Comparison of ENCODE assay signal across 9 cellular contexts in genomic region chr3:128950223-128950938, GRCh38. TPM values are rescaled to one million over a fixed set of nuclear protein-coding genes. Genes with fewer than 3 reads are reported as not detected.
DNase-seq lines count a peak whose midpoint lies in the region; ATAC-seq and TF ChIP-seq lines count a peak whose summit lies in the region.
"Had no signal": no experiment of that assay in that cellular context is flagged by ENCODE, and none has a peak within 500 bp of the region (broad histone marks: within the 10 kb centered on the region; RNA-seq: fewer than 3 reads in every experiment).

No MANE protein-coding gene starts in this region.

- no peaks in the 10 kb centered on the region for H3K79me2 ChIP-seq in mammary epithelial cell (ENCODE audit: insufficient read depth, low read length)

- H3K9ac ChIP-seq in mammary epithelial cell (ENCODE audit: insufficient read depth, low read length) = no peak overlapping the region
- no peak overlapping the region for H3K9ac ChIP-seq in endodermal cell (ENCODE audit: extremely low read depth, low read length, poor library complexity, severe bottlenecking)

- H3K4me3 Mint-ChIP-seq in endodermal cell (no peak overlapping the region), osteocyte (ENCODE audit: unreplicated experiment) (no peak overlapping the region)

- H3K4me1 ChIP-seq in mammary epithelial cell (ENCODE audit: insufficient read depth, low read length) = no peaks in the 10 kb centered on the region
- no peaks in the 10 kb centered on the region for H3K4me1 ChIP-seq in breast epithelium
- peaks cover 3% of the 10 kb centered on the region for H3K4me1 ChIP-seq in endodermal cell (ENCODE audit: control insufficient read depth, insufficient read depth, low read length)
- no peaks in the 10 kb centered on the region for H3K4me1 ChIP-seq in gastrocnemius medialis
- H3K4me1 ChIP-seq: pancreas had no signal

- H3K9me3 Mint-ChIP-seq in endodermal cell (peaks cover 17% of the 10 kb centered on the region), osteocyte (ENCODE audit: unreplicated experiment) (no peaks in the 10 kb centered on the region)

- H3K27ac ChIP-seq in mammary epithelial cell (ENCODE audit: insufficient read depth, low read depth, low read length) (no peak overlapping the region), breast epithelium (no peak overlapping the region), endodermal cell (ENCODE audit: low read depth, low read length) (no peak overlapping the region), gastrocnemius medialis (no peak overlapping the region)
- H3K27ac ChIP-seq: pancreas had no signal

- H3K27me3 Mint-ChIP-seq in endodermal cell (ENCODE audit: insufficient read depth) = no peaks in the 10 kb centered on the region
- H3K27me3 Mint-ChIP-seq in osteocyte (ENCODE audit: unreplicated experiment) = peaks cover 44% of the 10 kb centered on the region

- WGBS in mammary epithelial cell (ENCODE audit: low coverage, missing lambda C conversion rate) = 85% methylated on average over 13 of the region's 15 CpGs
- WGBS in endodermal cell (ENCODE audit: insufficient coverage in 1 of 2, insufficient read length in 1 of 2), 2 experiments = 77 to 86% methylated on average over 14 to 15 of the region's 15 CpGs

- no peaks in the 10 kb centered on the region for H4K20me1 ChIP-seq in mammary epithelial cell (ENCODE audit: insufficient read depth, low read length)

- H2AFZ ChIP-seq in mammary epithelial cell (ENCODE audit: low read depth, low read length) = no peak overlapping the region

- CTCF ChIA-PET in mammary epithelial cell (lab: Charles Lee; ENCODE audit: low non-redundant PET) = no interaction called here

- peak; percentile 6 to 50 for TF ChIP-seq CTCF in mammary epithelial cell (conservative IDR thresholded peaks at IDR 0.05 in 1 of 2, IDR thresholded peaks at IDR 0.05 in 1 of 2; ENCODE audit: extremely low read depth in 1 of 2, insufficient read depth in 1 of 2, low read depth in 1 of 2, low read length in 2 of 2)
- TF ChIP-seq CTCF in breast epithelium (IDR thresholded peaks at IDR 0.05) = no peak
- peak; percentile 56 for TF ChIP-seq CTCF in endodermal cell (conservative IDR thresholded peaks at IDR 0.05)
- TF ChIP-seq CTCF in osteocyte (IDR thresholded peaks at IDR 0.05) = peak; percentile 28
- TF ChIP-seq CTCF in gastrocnemius medialis (IDR thresholded peaks at IDR 0.05 in 4 of 5, conservative IDR thresholded peaks at IDR 0.05 in 1 of 5) = no peak

- DNase-seq in mammary epithelial cell (no peak), breast epithelium (ENCODE audit: low spot score in 2 of 2) (no peak), NCI-H82 (lab: John Stamatoyannopoulos, UW) (peak; percentile 81), endodermal cell (peak; percentile 76), osteocyte (ENCODE audit: extremely low spot score, unreplicated experiment) (peak; percentile 69), KG1 (lab: John Stamatoyannopoulos, UW) (no peak), gastrocnemius medialis (no peak)
- DNase-seq: pancreas had no signal

- dilution Hi-C loops in mammary epithelial cell (cut with HindIII; ENCODE audit: low sequenced_read_pairs) = no loop called here

- H3K9me3 ChIP-seq in mammary epithelial cell (replicated peaks; ENCODE audit: insufficient read depth, low read length) = no peaks in the 10 kb centered on the region
- H3K9me3 ChIP-seq in breast epithelium = no peaks in the 10 kb centered on the region
- H3K9me3 ChIP-seq in endodermal cell (ENCODE audit: control insufficient read depth, low read length) = peaks cover 8% of the 10 kb centered on the region
- no peaks in the 10 kb centered on the region for H3K9me3 ChIP-seq in gastrocnemius medialis
- H3K9me3 ChIP-seq: pancreas had no signal

- no TSS peak for BruUV-seq in mammary epithelial cell (replicated peaks; lab: Mats Ljungman, UMichigan)

- TF ChIP-seq POLR2A in breast epithelium (IDR thresholded peaks at IDR 0.05) = no peak
- TF ChIP-seq POLR2A in gastrocnemius medialis (IDR thresholded peaks at IDR 0.05) = no peak

- H3K27ac Mint-ChIP-seq in endodermal cell = peak overlapping the region; percentile 13
- H3K27ac Mint-ChIP-seq in osteocyte (ENCODE audit: unreplicated experiment) = no peak overlapping the region

- ATAC-seq in GM18909 (IDR thresholded peaks at IDR 0.05; ENCODE audit: poor library complexity, unreplicated experiment) (no peak), gastrocnemius medialis (no peak)

- no peak overlapping the region for H3K4me2 ChIP-seq in mammary epithelial cell (ENCODE audit: insufficient read depth, low read depth, low read length)

- no peak overlapping the region for H3K4me3 ChIP-seq in mammary epithelial cell (replicated peaks in 1 of 3; ENCODE audit: insufficient read depth in 1 of 3, low read depth in 2 of 3, low read length in 3 of 3)
- no peak overlapping the region for H3K4me3 ChIP-seq in breast epithelium
- no peak overlapping the region for H3K4me3 ChIP-seq in endodermal cell (ENCODE audit: low read length)
- no peak overlapping the region for H3K4me3 ChIP-seq in gastrocnemius medialis
- H3K4me3 ChIP-seq: pancreas had no signal

- H3K4me1 Mint-ChIP-seq in endodermal cell = peaks cover 11% of the 10 kb centered on the region
- H3K4me1 Mint-ChIP-seq in osteocyte (ENCODE audit: unreplicated experiment) = no peaks in the 10 kb centered on the region

- H3K36me3 Mint-ChIP-seq in endodermal cell (ENCODE audit: low read depth) (peaks cover 2% of the 10 kb centered on the region), osteocyte (ENCODE audit: unreplicated experiment) (no peaks in the 10 kb centered on the region)

- in situ Hi-C loops in mammary epithelial cell (cut with MboI; ENCODE audit: low sequenced_read_pairs in 2 of 2) (no loop called here), gastrocnemius medialis (cut with MboI; ENCODE audit: low sequenced_read_pairs in 4 of 4) (loop anchor here in 1 of 4 donors (25.0 kb wide), 1 partner anchor 137 kb away; no protein-coding TSS in a partner anchor)

- intact Hi-C loops in mammary epithelial cell (cut with micrococcal nuclease) (loop anchor here (5.0 kb wide), 1 partner anchor 268 kb away; no protein-coding TSS in a partner anchor), breast epithelium (cut with DNase I; ENCODE audit: low total_unique reads) (no loop called here), gastrocnemius medialis (cut with DNase I; ENCODE audit: low total_unique reads) (no loop called here)

- H3K27me3 ChIP-seq in mammary epithelial cell (ENCODE audit: insufficient read depth, low read length) = no peaks in the 10 kb centered on the region
- H3K27me3 ChIP-seq in breast epithelium = no peaks in the 10 kb centered on the region
- H3K27me3 ChIP-seq in endodermal cell (ENCODE audit: control insufficient read depth, insufficient read depth, low read length, poor library complexity, severe bottlenecking) = no peaks in the 10 kb centered on the region
- H3K27me3 ChIP-seq in gastrocnemius medialis = no peaks in the 10 kb centered on the region
- H3K27me3 ChIP-seq: pancreas had no signal

- H3K36me3 ChIP-seq in mammary epithelial cell (ENCODE audit: insufficient read depth, low read length) (no peaks in the 10 kb centered on the region), breast epithelium (no peaks in the 10 kb centered on the region), endodermal cell (ENCODE audit: control insufficient read depth, insufficient read depth, low read length) (no peaks in the 10 kb centered on the region), gastrocnemius medialis (no peaks in the 10 kb centered on the region)
- H3K36me3 ChIP-seq: pancreas had no signal

RNA-seq across cellular contexts. Expression of gene CFAP92, which starts 43.5 kb away (rescaled TPM):
- total RNA-seq in mammary epithelial cell = 1 to 10 TPM in 1 of 2 donors, under 1 TPM in 1; 0.83 to 1.0 TPM
- polyA plus RNA-seq in mammary epithelial cell = 0.29 TPM
- polyA minus RNA-seq in mammary epithelial cell = 3.5 TPM
- total RNA-seq in breast epithelium = 1 to 10 TPM in 2 of 3 donors, under 1 TPM in 1; 0.66 to 1.4 (median 1.3) TPM
- 1 to 10 TPM; 1.3 to 3.0 TPM for total RNA-seq in endodermal cell
- polyA plus RNA-seq in endodermal cell (2013, experiment 1 of 2) = 11.9 TPM
- polyA plus RNA-seq in endodermal cell (2013, experiment 2 of 2) = 13.2 TPM
- total RNA-seq in osteocyte = 0.18 TPM in 1 of 2 replicates, not detected in the other
- total RNA-seq in gastrocnemius medialis = under 1 TPM in 3 of 4 donors, not detected in 1; 0.07 to 0.34 (median 0.20) TPM

RNA-seq across cellular contexts. Expression of gene EFCC1, which starts 50.7 kb away (rescaled TPM):
- total RNA-seq in mammary epithelial cell = under 1 TPM in 1 of 2 donors, not detected in 1; under 0.01 TPM
- polyA plus RNA-seq in mammary epithelial cell = not detected
- polyA minus RNA-seq in mammary epithelial cell = not detected
- total RNA-seq in breast epithelium = 1 to 10 TPM; 1.6 to 3.9 (median 1.8) TPM
- under 1 TPM; 0.31 to 0.93 TPM for total RNA-seq in endodermal cell
- polyA plus RNA-seq in endodermal cell (2013, experiment 1 of 2) = 26.5 TPM
- 23.8 TPM for polyA plus RNA-seq in endodermal cell (2013, experiment 2 of 2)
- total RNA-seq in osteocyte = 0.13 TPM in 1 of 2 replicates, not detected in the other
- total RNA-seq in gastrocnemius medialis = 1 to 10 TPM in 1 of 4 donors, under 1 TPM in 3; 0.26 to 1.2 (median 0.45) TPM

Comparison
In these comparisons a context has a peak if more than half of its experiments do, and no peak if none do; other contexts are left out.
1. CTCF ChIP-seq: peak in mammary epithelial cell (2 of 2), endodermal cell (single experiment) and osteocyte (single experiment); none in breast epithelium (0 of 3) and gastrocnemius medialis (0 of 5).
2. DNase-seq: peak in NCI-H82 (single experiment), endodermal cell (single experiment) and osteocyte (single experiment); none in mammary epithelial cell (single experiment), breast epithelium (0 of 2), KG1 (single experiment) and gastrocnemius medialis (0 of 2).